In genomic region chr11:3139481-3140290, GRCh38 we compare ENCODE assay signal across 14 cellular contexts. TPM values are rescaled to one million over a fixed set of nuclear protein-coding genes. Genes with fewer than 3 reads are reported as not detected.
DNase-seq lines count a peak whose midpoint lies in the region; ATAC-seq, FAIRE-seq and TF ChIP-seq lines count a peak whose summit lies in the region.
"Had no signal": no experiment of that assay in that cellular context is flagged by ENCODE, and none has a peak within 500 bp of the region (broad histone marks: within the 10 kb centered on the region; RNA-seq: fewer than 3 reads in every experiment).

No MANE protein-coding gene starts in this region.

- TF ChIP-seq CTCF in HL-60 (IDR thresholded peaks at IDR 0.05; ENCODE audit: insufficient read depth, low read length): no peak
- no peak for TF ChIP-seq CTCF in psoas muscle (IDR thresholded peaks at IDR 0.05)

- 78% methylated on average over 15 of the region's 15 CpGs for WGBS in right cardiac atrium
- 74 to 83% (median 82%) methylated on average over 15 of the region's 15 CpGs for WGBS in psoas muscle, 3 donors

- ATAC-seq in right cardiac atrium: no peak
- no peak for ATAC-seq in psoas muscle
- ATAC-seq in GM21360 (IDR thresholded peaks at IDR 0.05; ENCODE audit: unreplicated experiment): no peak

- H3K27ac ChIP-seq in HL-60 (replicated peaks) (peak overlapping the region; percentile 26; the same call in 1 of the 2 replicates), right cardiac atrium (ENCODE audit: low read length) (no peak overlapping the region), psoas muscle (no peak overlapping the region)
- H3K27ac ChIP-seq: KMS-11 had no signal

- peaks cover 40% of the 10 kb centered on the region for H3K4me1 ChIP-seq in NT2/D1 (ENCODE audit: insufficient read depth, insufficient read length)
- H3K4me1 ChIP-seq in right cardiac atrium (ENCODE audit: control insufficient read depth, insufficient read depth, low read length): peaks cover 3% of the 10 kb centered on the region
- no peaks in the 10 kb centered on the region for H3K4me1 ChIP-seq in psoas muscle

- H3K4me3 ChIP-seq in HL-60 (replicated peaks; ENCODE audit: insufficient read depth, low read length) (no peak overlapping the region), NT2/D1 (ENCODE audit: insufficient read length, low read depth) (no peak overlapping the region), right cardiac atrium (ENCODE audit: low read length) (no peak overlapping the region), psoas muscle (no peak overlapping the region)

- no peaks in the 10 kb centered on the region for H3K27me3 ChIP-seq in HL-60 (ENCODE audit: insufficient read depth, poor library complexity, severe bottlenecking)
- H3K27me3 ChIP-seq in NT2/D1 (ENCODE audit: insufficient read depth, insufficient read length): no peaks in the 10 kb centered on the region
- no peaks in the 10 kb centered on the region for H3K27me3 ChIP-seq in right cardiac atrium (ENCODE audit: control insufficient read depth, insufficient read depth)
- no peaks in the 10 kb centered on the region for H3K27me3 ChIP-seq in psoas muscle (ENCODE audit: insufficient read depth in 3 of 3, low read length in 2 of 3)

- intact Hi-C loops in right cardiac atrium (cut with DNase I) (no loop called here), psoas muscle (cut with DNase I) (no loop called here)

- DNase-seq in HL-60 (ENCODE audit: low read depth in 1 of 2, low spot score in 1 of 2) (no peak), NT2/D1 (ENCODE audit: low read depth, low spot score) (no peak), right cardiac atrium (peak; percentile 12 to 52 (median 47)), psoas muscle (peak; percentile 3 to 39), epidermal melanocyte (ENCODE audit: insufficient read length, low spot score) (no peak), urothelium cell line (ENCODE audit: low spot score) (no peak)
- no peak for DNase-seq in stimulated activated CD4-positive, alpha-beta T cell treated with anti-CD3 and anti-CD28 coated beads, Interleukin-1b, Interleukin-23, amount 100 ng/mL, for 48 hours
- DNase-seq: EL, MM.1S, NCI-H1417 treated with DMSO at 0.1 percent for 48 hours, NCI-H2029 treated with DMSO at 0.1 percent for 48 hours, NCI-H510A treated with DMSO at 0.1 percent for 48 hours had no signal

- H3K9ac ChIP-seq in NT2/D1 (ENCODE audit: insufficient read length, low read depth): peak overlapping the region; percentile 9
- H3K9ac ChIP-seq: KMS-11 had no signal

- no peak for FAIRE-seq in urothelium cell line (lab: Jason Lieb, UNC)

- no peaks in the 10 kb centered on the region for H3K9me3 ChIP-seq in NT2/D1 (ENCODE audit: insufficient read depth, low read length)
- H3K9me3 ChIP-seq in right cardiac atrium (ENCODE audit: control insufficient read depth, low read length): no peaks in the 10 kb centered on the region
- no peaks in the 10 kb centered on the region for H3K9me3 ChIP-seq in psoas muscle

- peaks cover 17% of the 10 kb centered on the region for H3K36me3 ChIP-seq in NT2/D1 (ENCODE audit: insufficient read depth, insufficient read length, low read length)
- H3K36me3 ChIP-seq in psoas muscle (ENCODE audit: insufficient read depth in 1 of 2, low read depth in 1 of 2): no peaks in the 10 kb centered on the region

RNA-seq across cellular contexts. Expression of gene OSBPL5, which starts 25.4 kb away (rescaled TPM):
- 10 to 100 TPM; 14.1 to 19.1 (median 15.4) TPM for total RNA-seq in right cardiac atrium
- 10.3 TPM for polyA plus RNA-seq in right cardiac atrium
- 10 to 100 TPM in 2 of 4 donors, 1 to 10 TPM in 2; 6.9 to 12.4 (median 10.3) TPM for total RNA-seq in psoas muscle
- 1 to 10 TPM; 3.4 to 5.0 (median 4.3) TPM for polyA plus RNA-seq in psoas muscle

Comparison
In these comparisons a context has a peak if more than half of its experiments do, and no peak if none do; other contexts are left out.
1. DNase-seq: peak in right cardiac atrium (3 of 3) and psoas muscle (2 of 2); none in HL-60 (0 of 2), NT2/D1 (single experiment), epidermal melanocyte (single experiment), stimulated activated CD4-positive, alpha-beta T cell treated with anti-CD3 and anti-CD28 coated beads, Interleukin-1b, Interleukin-23, amount 100 ng/mL, for 48 hours (single experiment) and urothelium cell line (single experiment).